In genomic region chr11:130198964-130199363, GRCh38 we compare ENCODE assay signal across 37 cellular contexts. TPM values are rescaled to one million over a fixed set of nuclear protein-coding genes. Genes with fewer than 3 reads are reported as not detected.
DNase-seq lines count a peak whose midpoint lies in the region; ATAC-seq, FAIRE-seq and TF ChIP-seq lines count a peak whose summit lies in the region.
"Had no signal": no experiment of that assay in that cellular context is flagged by ENCODE, and none has a peak within 500 bp of the region (broad histone marks: within the 10 kb centered on the region; RNA-seq: fewer than 3 reads in every experiment).

No MANE protein-coding gene starts in this region.

- ATAC-seq in HepG2: peak; percentile 59
- no peak for ATAC-seq in right lobe of liver
- ATAC-seq in HG03571 (IDR thresholded peaks at IDR 0.05; ENCODE audit: unreplicated experiment): no peak
- ATAC-seq in activated CD8-positive, alpha-beta T cell treated with anti-CD3 and anti-CD28 coated beads for 36 hours: no peak
- no peak for ATAC-seq in psoas muscle
- ATAC-seq: activated CD4-positive, CD25-positive, alpha-beta regulatory T cell treated with anti-CD3 and anti-CD28 coated beads, Interleukin-2, amount 50 U/mL, for 24 hours; left lung; stimulated activated naive CD8-positive, alpha-beta T cell treated with anti-CD3 and anti-CD28 coated beads, Interleukin-15, Interleukin-2, amounts not matched to agents 100 U/mL and 50 U/mL, for 24 hours; upper lobe of right lung had no signal

- DNase-seq in HepG2 (ENCODE audit: low spot score) (no peak), right lobe of liver (no peak), choroid plexus epithelial cell (ENCODE audit: low read depth) (no peak), midbrain (lab: John Stamatoyannopoulos, UW) (no peak), psoas muscle (no peak)
- DNase-seq in activated CD8-positive, alpha-beta T cell treated with anti-CD3 and anti-CD28 coated beads for 36 hours: no peak
- DNase-seq: activated CD4-positive, alpha-beta memory T cell treated with anti-CD3 and anti-CD28 coated beads, Interleukin-2, amount 10 ng/mL, durations not matched to agents 7 days and 5 days; activated CD8-positive, alpha-beta memory T cell treated with anti-CD3 and anti-CD28 coated beads, Interleukin-2, amount 50 U/mL, for 48 hours; activated naive CD4-positive, alpha-beta T cell treated with anti-CD3 and anti-CD28 coated beads, Interleukin-2, amount 50 U/mL, for 16 hours; amygdala; CD8-positive, alpha-beta memory T cell; colonic mucosa; effector memory CD4-positive, alpha-beta T cell; foreskin fibroblast; head of caudate nucleus; left lung; NCI-H1092; NCI-H187; NCI-H2171 treated with DMSO at 0.1 percent for 48 hours; NCI-H510A; spleen; stimulated activated CD4-positive, alpha-beta T cell treated with anti-CD3 and anti-CD28 coated beads, Interleukin-2, amount 100 ng/mL, for 24 hours; stimulated activated naive CD8-positive, alpha-beta T cell treated with anti-CD3 and anti-CD28 coated beads, Interleukin-15, Interleukin-2, amounts not matched to agents 100 U/mL and 50 U/mL, for 24 hours; upper lobe of right lung had no signal

- in situ Hi-C loops in HepG2 (cut with HindIII; ENCODE audit: extremely low pct_ligation_motif_present, low pct_unique_long_range_greater_than_20kb): no loop called here

- H3K4me3 ChIP-seq in HepG2 (replicated peaks in 1 of 3; ENCODE audit: insufficient read depth in 1 of 3, low read depth in 2 of 3, low read length in 3 of 3): no peak overlapping the region
- no peak overlapping the region for H3K4me3 ChIP-seq in right lobe of liver
- no peak overlapping the region for H3K4me3 ChIP-seq in OCI-LY3 (ENCODE audit: low read length)
- H3K4me3 ChIP-seq in choroid plexus epithelial cell (ENCODE audit: low read depth, low read length): no peak overlapping the region
- H3K4me3 ChIP-seq in psoas muscle: no peak overlapping the region
- H3K4me3 ChIP-seq: colonic mucosa, HAP-1, left lung, right atrium auricular region, SK-N-MC, spleen, upper lobe of right lung had no signal

- TF ChIP-seq POLR2A in HepG2 (IDR thresholded peaks at IDR 0.05; ENCODE audit: insufficient read depth in 1 of 2, low read depth in 2 of 2, low read length in 2 of 2): no peak
- no peak for TF ChIP-seq POLR2A in right lobe of liver (IDR thresholded peaks at IDR 0.05)

- no peaks in the 10 kb centered on the region for H3K27me3 Mint-ChIP-seq in activated CD8-positive, alpha-beta T cell treated with anti-CD3 and anti-CD28 coated beads for 36 hours
- H3K27me3 Mint-ChIP-seq: activated CD4-positive, alpha-beta memory T cell treated with anti-CD3 and anti-CD28 coated beads, Interleukin-2, amount 10 ng/mL, durations not matched to agents 7 days and 5 days; IgD-negative memory B cell; memory B cell had no signal

- CTCF ChIA-PET in HepG2 (lab: Yijun Ruan, JAX; ENCODE audit: low intra/inter-chr PET ratio, low total read pairs): no interaction called here
- CTCF ChIA-PET in activated CD8-positive, alpha-beta T cell treated with anti-CD3 and anti-CD28 coated beads for 36 hours (lab: Charles Lee): no interaction called here

- TF ChIP-seq RAD21 in HepG2 (CRISPR knock-in tag; IDR thresholded peaks at IDR 0.05): no peak

- H3K4me2 ChIP-seq in HepG2 (ENCODE audit: low read depth, low read length) (no peak overlapping the region), OCI-LY3 (ENCODE audit: low read length) (no peak overlapping the region)

- no peak overlapping the region for H3K27ac Mint-ChIP-seq in activated CD8-positive, alpha-beta T cell treated with anti-CD3 and anti-CD28 coated beads for 36 hours
- H3K27ac Mint-ChIP-seq: activated CD4-positive, alpha-beta memory T cell treated with anti-CD3 and anti-CD28 coated beads, Interleukin-2, amount 10 ng/mL, durations not matched to agents 7 days and 5 days; CD8-positive, alpha-beta memory T cell; memory B cell; T-helper 1 cell treated with Interleukin-12 subunit alpha and Interleukin-12 subunit beta and Interleukin-4 antibody, amounts not matched to agents 30 μg/mL and 1 μg/mL, for 36 hours had no signal

- no peaks in the 10 kb centered on the region for H3K36me3 ChIP-seq in HepG2 (replicated peaks in 1 of 2; ENCODE audit: control insufficient read depth in 1 of 2, insufficient read depth in 2 of 2, low read length in 2 of 2)
- no peaks in the 10 kb centered on the region for H3K36me3 ChIP-seq in right lobe of liver
- H3K36me3 ChIP-seq in OCI-LY3 (replicated peaks; ENCODE audit: low read depth, low read length): peaks cover 48% of the 10 kb centered on the region
- no peaks in the 10 kb centered on the region for H3K36me3 ChIP-seq in psoas muscle (ENCODE audit: insufficient read depth in 1 of 2, low read depth in 1 of 2)
- H3K36me3 ChIP-seq: HAP-1, right atrium auricular region had no signal

- no peaks in the 10 kb centered on the region for H3K9me3 Mint-ChIP-seq in activated CD8-positive, alpha-beta T cell treated with anti-CD3 and anti-CD28 coated beads for 36 hours
- H3K9me3 Mint-ChIP-seq: activated CD4-positive, alpha-beta memory T cell treated with anti-CD3 and anti-CD28 coated beads, Interleukin-2, amount 10 ng/mL, durations not matched to agents 7 days and 5 days; CD8-positive, alpha-beta memory T cell; IgD-negative memory B cell; memory B cell; neural crest cell; T-helper 1 cell treated with Interleukin-12 subunit alpha and Interleukin-12 subunit beta and Interleukin-4 antibody, amounts not matched to agents 30 μg/mL and 1 μg/mL, for 36 hours had no signal

- H3K4me1 Mint-ChIP-seq in activated CD8-positive, alpha-beta T cell treated with anti-CD3 and anti-CD28 coated beads for 36 hours (ENCODE audit: low read depth): no peaks in the 10 kb centered on the region
- H3K4me1 Mint-ChIP-seq: activated CD4-positive, alpha-beta memory T cell treated with anti-CD3 and anti-CD28 coated beads, Interleukin-2, amount 10 ng/mL, durations not matched to agents 7 days and 5 days; neural crest cell had no signal

- 94% methylated on average over 12 of the region's 15 CpGs for WGBS in HepG2 (ENCODE audit: low lambda C conversion rate)
- no CpG with 5 or more reads among the region's 15 CpGs for WGBS in right lobe of liver (ENCODE audit: insufficient coverage, low coverage, low lambda C conversion rate, missing lambda C conversion rate)
- 84 to 88% (median 88%) methylated on average over 14 to 15 of the region's 15 CpGs for WGBS in psoas muscle, 3 donors

- intact Hi-C loops in HepG2 (cut with micrococcal nuclease; ENCODE audit: unreplicated experiment): no loop called here
- intact Hi-C loops in right lobe of liver (cut with DNase I): no loop called here
- intact Hi-C loops in activated CD8-positive, alpha-beta T cell treated with anti-CD3 and anti-CD28 coated beads for 36 hours (cut with micrococcal nuclease): no loop called here
- intact Hi-C loops in psoas muscle (cut with DNase I): no loop called here

- no peak overlapping the region for H3K27ac ChIP-seq in HepG2 (ENCODE audit: extremely low read length, insufficient read depth, low read length)
- no peak overlapping the region for H3K27ac ChIP-seq in right lobe of liver
- H3K27ac ChIP-seq in OCI-LY3 (ENCODE audit: low read length): no peak overlapping the region
- H3K27ac ChIP-seq in psoas muscle: no peak overlapping the region
- H3K27ac ChIP-seq: colonic mucosa, left lung, parathyroid adenoma, right atrium auricular region, SK-N-MC, spleen, upper lobe of right lung had no signal

- peak; percentile 34 for TF ChIP-seq CTCF in HepG2 (CRISPR knock-in tag; IDR thresholded peaks at IDR 0.05)
- TF ChIP-seq CTCF in right lobe of liver (IDR thresholded peaks at IDR 0.05): no peak
- TF ChIP-seq CTCF in OCI-LY3 (IDR thresholded peaks at IDR 0.05; ENCODE audit: low read depth, low read length): peak; percentile 21; the same call in 1 of the 2 replicates
- peak; percentile 6 for TF ChIP-seq CTCF in choroid plexus epithelial cell (conservative IDR thresholded peaks at IDR 0.05; ENCODE audit: low read depth, low read length)
- TF ChIP-seq CTCF in activated CD8-positive, alpha-beta T cell treated with anti-CD3 and anti-CD28 coated beads for 36 hours (IDR thresholded peaks at IDR 0.05): no peak
- no peak for TF ChIP-seq CTCF in psoas muscle (IDR thresholded peaks at IDR 0.05)

- H4K20me1 ChIP-seq in HepG2 (ENCODE audit: insufficient read depth, low read length): no peaks in the 10 kb centered on the region
- no peaks in the 10 kb centered on the region for H4K20me1 ChIP-seq in OCI-LY3 (ENCODE audit: insufficient read depth, low read length)

- no TSS peak for BruUV-seq in HepG2 (replicated peaks; lab: Mats Ljungman, UMichigan)

- no peaks in the 10 kb centered on the region for H3K36me3 Mint-ChIP-seq in activated CD8-positive, alpha-beta T cell treated with anti-CD3 and anti-CD28 coated beads for 36 hours (ENCODE audit: low read depth)
- H3K36me3 Mint-ChIP-seq: CD8-positive, alpha-beta memory T cell had no signal

- no peak overlapping the region for H3K9ac ChIP-seq in HepG2 (ENCODE audit: insufficient read depth, low read depth, low read length)
- H3K9ac ChIP-seq in OCI-LY3 (ENCODE audit: low read length): no peak overlapping the region
- H3K9ac ChIP-seq: parathyroid adenoma had no signal

- H2AFZ ChIP-seq in HepG2 (ENCODE audit: low read length) (no peak overlapping the region), OCI-LY3 (ENCODE audit: low read depth, low read length) (no peak overlapping the region)
- H2AFZ ChIP-seq: parathyroid adenoma had no signal

- POLR2A ChIA-PET in HepG2 (lab: Yijun Ruan, JAX): no interaction called here
- POLR2A ChIA-PET in activated CD8-positive, alpha-beta T cell treated with anti-CD3 and anti-CD28 coated beads for 36 hours (lab: Charles Lee): no interaction called here

- H3K4me3 Mint-ChIP-seq in activated CD8-positive, alpha-beta T cell treated with anti-CD3 and anti-CD28 coated beads for 36 hours: no peak overlapping the region
- H3K4me3 Mint-ChIP-seq: activated CD4-positive, alpha-beta memory T cell treated with anti-CD3 and anti-CD28 coated beads, Interleukin-2, amount 10 ng/mL, durations not matched to agents 7 days and 5 days; CD8-positive, alpha-beta memory T cell; IgD-negative memory B cell; memory B cell; neural crest cell; T-helper 1 cell treated with Interleukin-12 subunit alpha and Interleukin-12 subunit beta and Interleukin-4 antibody, amounts not matched to agents 30 μg/mL and 1 μg/mL, for 36 hours had no signal

- TF ChIP-seq EP300 in HepG2 (IDR thresholded peaks at IDR 0.05; ENCODE audit: low read depth in 2 of 2, low read length in 2 of 2): no peak
- TF ChIP-seq EP300 in HepG2 (CRISPR knock-in tag; IDR thresholded peaks at IDR 0.05; ENCODE audit: borderline replicate concordance): no peak

- peaks cover 2% of the 10 kb centered on the region; the same call in 1 of the 2 replicates for H3K4me1 ChIP-seq in HepG2 (ENCODE audit: insufficient read depth, low read length)
- no peaks in the 10 kb centered on the region for H3K4me1 ChIP-seq in right lobe of liver
- H3K4me1 ChIP-seq in OCI-LY3 (ENCODE audit: low read length): peaks cover 28% of the 10 kb centered on the region
- no peaks in the 10 kb centered on the region for H3K4me1 ChIP-seq in psoas muscle
- H3K4me1 ChIP-seq: colonic mucosa, HAP-1, left lung, parathyroid adenoma, right atrium auricular region, upper lobe of right lung had no signal

- no peak for FAIRE-seq in HepG2 (lab: Jason Lieb, UNC)
- FAIRE-seq: islet of Langerhans, TTC549 had no signal

- H3K9me3 ChIP-seq in HepG2 (ENCODE audit: low read length) (no peaks in the 10 kb centered on the region), right lobe of liver (no peaks in the 10 kb centered on the region), OCI-LY3 (ENCODE audit: insufficient read depth, low read length) (no peaks in the 10 kb centered on the region), psoas muscle (no peaks in the 10 kb centered on the region)
- H3K9me3 ChIP-seq: colonic mucosa, HAP-1, left lung, right atrium auricular region, spleen, upper lobe of right lung had no signal

- H3K27me3 ChIP-seq in HepG2 (ENCODE audit: control insufficient read depth in 1 of 2, insufficient read depth in 2 of 2, low read length in 2 of 2) (no peaks in the 10 kb centered on the region), right lobe of liver (no peaks in the 10 kb centered on the region), OCI-LY3 (ENCODE audit: low read depth, low read length) (no peaks in the 10 kb centered on the region), psoas muscle (ENCODE audit: insufficient read depth in 3 of 3, low read length in 2 of 3) (no peaks in the 10 kb centered on the region)
- H3K27me3 ChIP-seq: colonic mucosa, left lung, right atrium auricular region, spleen, upper lobe of right lung had no signal

- no peaks in the 10 kb centered on the region for H3K79me2 ChIP-seq in HepG2 (ENCODE audit: insufficient read depth, low read length)
- no peaks in the 10 kb centered on the region for H3K79me2 ChIP-seq in OCI-LY3 (ENCODE audit: low read length)
- H3K79me2 ChIP-seq: parathyroid adenoma had no signal

RNA-seq across cellular contexts. Expression of gene ST14, which starts 39.4 kb away (rescaled TPM):
- total RNA-seq in HepG2 (2016; rRNA removed; fragmentation: Illumina TruSeq; extraction: Trizol) (0.69 and 1.4 TPM in 2 replicates), right lobe of liver (10 to 100 TPM in 3 of 6 experiments, 1 to 10 TPM in 3; 2.5 to 16.7 (median 10.8) TPM), psoas muscle (under 1 TPM; 0.51 to 0.77 (median 0.55) TPM)
- total RNA-seq in HepG2 (2016; cell fraction: cytosol; rRNA removed; fragmentation: Illumina TruSeq; extraction: Trizol; ENCODE audit: low read depth): 0.26 and 0.30 TPM in 2 replicates
- total RNA-seq in HepG2 (2016; cell fraction: insoluble cytoplasmic fraction; rRNA removed; fragmentation: Illumina TruSeq; extraction: Trizol): 0.55 and 1.3 TPM in 2 replicates
- 0.65 and 0.72 TPM in 2 replicates for total RNA-seq in HepG2 (2016; cell fraction: membrane; rRNA removed; fragmentation: Illumina TruSeq; extraction: Trizol)
- 0.94 and 0.99 TPM in 2 replicates for total RNA-seq in HepG2 (2016; cell fraction: nucleus; rRNA removed; fragmentation: Illumina TruSeq; extraction: Trizol)
- polyA plus RNA-seq in HepG2 (2011; rRNA removed) (0.88 and 1.1 TPM in 2 replicates), psoas muscle (under 1 TPM; 0.22 to 0.44 (median 0.25) TPM)
- polyA plus RNA-seq in HepG2 (2011; cell fraction: cytosol; rRNA removed): 0.90 and 1.3 TPM in 2 replicates
- 2.7 and 3.0 TPM in 2 replicates for polyA plus RNA-seq in HepG2 (2011; cell fraction: nucleus; rRNA removed)
- 0.76 and 1.3 TPM in 2 replicates for polyA plus RNA-seq in HepG2 (2012)
- polyA plus RNA-seq in HepG2 (2016; cell fraction: cytosol; fragmentation: Illumina TruSeq; extraction: Trizol; ENCODE audit: low read depth): 0.14 and 0.15 TPM in 2 replicates
- 0.84 and 1.1 TPM in 2 replicates for polyA plus RNA-seq in HepG2 (2016; cell fraction: insoluble cytoplasmic fraction; fragmentation: Illumina TruSeq; extraction: Trizol; ENCODE audit: low read depth)
- polyA plus RNA-seq in HepG2 (2016; cell fraction: membrane; fragmentation: Illumina TruSeq; extraction: Trizol; ENCODE audit: low read depth): 0.31 and 0.55 TPM in 2 replicates
- 2.0 and 2.6 TPM in 2 replicates for polyA plus RNA-seq in HepG2 (2016; cell fraction: nucleus; fragmentation: Illumina TruSeq; extraction: Trizol; ENCODE audit: insufficient read depth, low read depth)
- 2.0 and 3.1 TPM in 2 replicates for polyA minus RNA-seq in HepG2 (2011; rRNA and poly(A)+ RNA removed; ENCODE audit: low replicate concordance)
- polyA minus RNA-seq in HepG2 (2011; cell fraction: cytosol; rRNA and poly(A)+ RNA removed): 0.62 and 0.79 TPM in 2 replicates
- polyA minus RNA-seq in HepG2 (2011; cell fraction: nucleus; rRNA and poly(A)+ RNA removed): 0.64 and 0.87 TPM in 2 replicates
- total RNA-seq in activated CD8-positive, alpha-beta T cell treated with anti-CD3 and anti-CD28 coated beads for 36 hours: not detected
- total RNA-seq: activated CD4-positive, alpha-beta memory T cell treated with anti-CD3 and anti-CD28 coated beads, Interleukin-2, amount 10 ng/mL, durations not matched to agents 7 days and 5 days had no signal
- polyA plus RNA-seq: CD8-positive, alpha-beta memory T cell had no signal

Comparison
In these comparisons a context has a peak if more than half of its experiments do, and no peak if none do; other contexts are left out.
1. CTCF ChIP-seq: peak in HepG2 (single experiment), OCI-LY3 (single experiment) and choroid plexus epithelial cell (single experiment); none in right lobe of liver (0 of 4), activated CD8-positive, alpha-beta T cell treated with anti-CD3 and anti-CD28 coated beads for 36 hours (single experiment) and psoas muscle (single experiment).